ENCODE assay signal across 7 cellular contexts in genomic region chr2:163347982-163348842, GRCh38.
DNase-seq lines count a peak whose midpoint lies in the region; ATAC-seq lines count a peak whose summit lies in the region.

No MANE protein-coding gene starts in this region.

- H3K27ac ChIP-seq in angular gyrus (ENCODE audit: low read depth, low read length) = peak overlapping the region; percentile 53

- peak; percentile 54 for ATAC-seq in HG03039 (IDR thresholded peaks at IDR 0.05; ENCODE audit: unreplicated experiment)
- ATAC-seq in left ventricle myocardium superior = peak; percentile 99
- ATAC-seq in HG03280 (IDR thresholded peaks at IDR 0.05; ENCODE audit: unreplicated experiment) = no peak
- ATAC-seq in HG03457 (IDR thresholded peaks at IDR 0.05; ENCODE audit: unreplicated experiment) = no peak

- DNase-seq in left ventricle myocardium superior (peak; percentile 86), pons (ENCODE audit: low spot score) (peak; percentile 33)
- DNase-seq in activated CD4-positive, alpha-beta T cell treated with anti-CD3 and anti-CD28 coated beads, Interleukin-2, amount 50 U/mL, for 48 hours = no peak

- intact Hi-C loops in left ventricle myocardium superior (cut with micrococcal nuclease) = loop anchor here (5.0 to 10.0 kb wide), 2 partner anchors 714 to 1077 kb away; no protein-coding TSS in a partner anchor

Comparison
In these comparisons a context has a peak if more than half of its experiments do, and no peak if none do; other contexts are left out.
1. ATAC-seq: peak in HG03039 (single experiment) and left ventricle myocardium superior (single experiment); none in HG03280 (single experiment) and HG03457 (single experiment).
2. DNase-seq: peak in left ventricle myocardium superior (single experiment) and pons (single experiment); none in activated CD4-positive, alpha-beta T cell treated with anti-CD3 and anti-CD28 coated beads, Interleukin-2, amount 50 U/mL, for 48 hours (0 of 2).